Comparison of ENCODE assay signal across 8 cellular contexts in the genomic region with DNA sequence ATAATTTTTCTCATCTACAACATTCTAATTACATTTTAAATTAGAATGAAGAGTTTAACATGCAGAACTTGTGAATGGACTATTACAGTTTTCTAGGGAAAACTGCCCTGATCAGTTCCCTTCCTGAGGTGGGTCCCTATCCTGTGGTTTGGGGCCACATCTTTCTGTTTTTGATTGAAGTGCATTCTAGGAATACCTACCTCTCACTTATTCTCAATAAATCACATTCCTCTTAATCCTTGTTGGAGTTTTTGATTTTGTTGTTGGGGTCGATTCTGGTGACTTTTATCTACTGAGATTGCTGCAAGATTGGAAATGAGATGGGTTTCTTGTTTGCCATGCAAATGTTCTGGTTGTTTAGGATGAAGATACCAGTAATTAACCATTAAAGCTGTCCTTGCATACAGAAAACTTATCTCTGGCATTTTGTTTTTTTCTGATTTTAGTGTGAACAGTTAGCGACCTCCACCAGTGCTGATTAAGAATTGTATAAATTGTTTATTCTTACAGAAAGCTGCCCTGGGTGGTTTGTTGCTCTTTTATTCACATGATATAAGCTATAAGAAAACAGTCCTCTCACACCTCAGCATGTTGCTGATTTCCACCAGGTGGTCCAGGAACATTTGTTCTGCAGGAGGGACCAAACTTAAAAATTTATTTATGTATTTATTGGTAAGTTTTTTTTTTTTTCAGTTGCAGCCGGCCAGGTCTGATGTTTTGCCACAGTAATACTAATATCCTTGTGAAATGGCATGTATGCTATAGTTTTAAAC.
A peak's percentile ranks its signal among the peaks of the same experiment; 100 is the strongest.
DNase-seq lines count a peak whose midpoint lies in the region; ATAC-seq and TF ChIP-seq lines count a peak whose summit lies in the region.

No MANE protein-coding gene starts in this region.

- H3K27me3 Mint-ChIP-seq in GM23338 (ENCODE audit: insufficient read depth, low read depth, poor library complexity): peaks cover 29% of the 10 kb centered on the region

- peaks cover 6% of the 10 kb centered on the region; the same call in 1 of the 2 replicates for H4K20me1 ChIP-seq in GM23338 (replicated peaks; ENCODE audit: insufficient read depth)
- peaks cover 55% of the 10 kb centered on the region for H4K20me1 ChIP-seq in PC-9 (ENCODE audit: insufficient read depth)

- WGBS in esophagus squamous epithelium, 2 donors: 20 to 27% methylated on average over 3 of the region's 3 CpGs
- 49 to 63% methylated on average over 3 of the region's 3 CpGs for WGBS in sigmoid colon, 2 donors

- ATAC-seq in GM23338: no peak
- no peak for ATAC-seq in HG02852 (IDR thresholded peaks at IDR 0.05; ENCODE audit: unreplicated experiment)
- no peak for ATAC-seq in HG03571 (IDR thresholded peaks at IDR 0.05; ENCODE audit: unreplicated experiment)

- TF ChIP-seq EP300 in sigmoid colon (IDR thresholded peaks at IDR 0.05): no peak

- POLR2A ChIA-PET in PC-9 (lab: Charles Lee; ENCODE audit: unreplicated experiment): interaction anchor here (0.5 to 0.7 kb wide), 4 partner anchors 16 to 254 kb away, joined by 3 to 24 read pairs (median 11); no protein-coding TSS in a partner anchor

- peaks cover 44% of the 10 kb centered on the region for H3K4me1 Mint-ChIP-seq in GM23338

- H3K4me3 Mint-ChIP-seq in GM23338: peak overlapping the region; percentile 66; the same call in 2 of the 3 replicates

- TF ChIP-seq POLR2A in esophagus squamous epithelium (IDR thresholded peaks at IDR 0.05) (no peak), sigmoid colon (IDR thresholded peaks at IDR 0.05) (no peak)

- DNase-seq in GM23338 (ENCODE audit: low spot score): no peak
- DNase-seq in PC-9: no peak
- DNase-seq in esophagus squamous epithelium (lab: John Stamatoyannopoulos, UW): no peak
- DNase-seq in sigmoid colon: no peak
- no peak for DNase-seq in NCI-H1092 (lab: John Stamatoyannopoulos, UW)
- DNase-seq in NCI-H2227 treated with DMSO at 0.1 percent for 48 hours (lab: John Stamatoyannopoulos, UW): no peak

- H3K27ac ChIP-seq in GM23338 (ENCODE audit: low read depth) (no peak overlapping the region), PC-9 (peak overlapping the region; percentile 84), esophagus squamous epithelium (peak overlapping the region; percentile 93 to 97 (median 94)), sigmoid colon (peak overlapping the region; percentile 86 to 99 (median 88))

- peak overlapping the region; percentile 76; the same call in 1 of the 2 replicates for H3K4me3 ChIP-seq in GM23338
- H3K4me3 ChIP-seq in PC-9: peak overlapping the region; percentile 75; the same call in 1 of the 2 replicates
- H3K4me3 ChIP-seq in esophagus squamous epithelium: peak overlapping the region; percentile 44 to 80 (median 58)
- H3K4me3 ChIP-seq in sigmoid colon: peak overlapping the region; percentile 36 to 60 (median 59)

- CTCF ChIA-PET in PC-9 (lab: Charles Lee): interaction anchor here (0.7 kb wide), 2 partner anchors 84 to 803 kb away, joined by 5 read pairs; no protein-coding TSS in a partner anchor

- BruUV-seq in PC-9 (replicated peaks; lab: Mats Ljungman, UMichigan): no TSS peak

- H3K9me2 ChIP-seq in GM23338 (ENCODE audit: insufficient read depth): no peaks in the 10 kb centered on the region
- H3K9me2 ChIP-seq in PC-9 (ENCODE audit: insufficient read depth): no peaks in the 10 kb centered on the region

- H3K9me3 ChIP-seq in PC-9 (ENCODE audit: insufficient read depth, low read depth) (no peaks in the 10 kb centered on the region), esophagus squamous epithelium (no peaks in the 10 kb centered on the region), sigmoid colon (no peaks in the 10 kb centered on the region)

- H3F3A ChIP-seq in GM23338 (replicated peaks; ENCODE audit: low read depth) (no peaks in the 10 kb centered on the region; the same call in 1 of the 2 replicates), PC-9 (ENCODE audit: insufficient read depth, low read depth) (peaks cover 79% of the 10 kb centered on the region)

- no peak overlapping the region for H3K27ac Mint-ChIP-seq in GM23338

- H3K4me1 ChIP-seq in GM23338 (ENCODE audit: insufficient read depth) (peaks cover 36% of the 10 kb centered on the region), PC-9 (replicated peaks; ENCODE audit: insufficient read depth) (peaks cover 45% of the 10 kb centered on the region), esophagus squamous epithelium (peaks cover 21 to 92% (median 26%) of the 10 kb centered on the region in 3 donors), sigmoid colon (peaks cover 0 to 93% (median 72%) of the 10 kb centered on the region in 4 donors)

- H3K36me3 ChIP-seq in GM23338 (ENCODE audit: insufficient read depth) (no peaks in the 10 kb centered on the region), PC-9 (ENCODE audit: low read depth) (peaks cover 21% of the 10 kb centered on the region), esophagus squamous epithelium (peaks cover 0 to 15% (median 0%) of the 10 kb centered on the region in 3 donors), sigmoid colon (peaks cover 0 to 8% (median 0%) of the 10 kb centered on the region in 4 donors)

- H3K79me2 ChIP-seq in GM23338 (replicated peaks; ENCODE audit: insufficient read depth) (no peaks in the 10 kb centered on the region), PC-9 (ENCODE audit: low read depth) (peaks cover 95% of the 10 kb centered on the region)

- no peak overlapping the region for H2AFZ ChIP-seq in GM23338
- no peak overlapping the region for H2AFZ ChIP-seq in PC-9

- H3K36me3 Mint-ChIP-seq in GM23338 (ENCODE audit: low read depth): no peaks in the 10 kb centered on the region

- peak overlapping the region; percentile 93 for H3K4me2 ChIP-seq in GM23338
- H3K4me2 ChIP-seq in PC-9: peak overlapping the region; percentile 93

- H3K9me3 Mint-ChIP-seq in GM23338: no peaks in the 10 kb centered on the region

- H3K27me3 ChIP-seq in GM23338 (ENCODE audit: insufficient read depth) (peaks cover 55% of the 10 kb centered on the region), PC-9 (ENCODE audit: insufficient read depth, low read depth) (no peaks in the 10 kb centered on the region), esophagus squamous epithelium (no peaks in the 10 kb centered on the region), sigmoid colon (no peaks in the 10 kb centered on the region)

- intact Hi-C loops in PC-9 (cut with micrococcal nuclease; ENCODE audit: unreplicated experiment) (no loop called here), esophagus squamous epithelium (cut with DNase I) (no loop called here), sigmoid colon (cut with DNase I) (loop anchor here (5.0 kb wide), 2 partner anchors 35 to 40 kb away; no protein-coding TSS in a partner anchor)

- no peak for TF ChIP-seq CTCF in GM23338 (conservative IDR thresholded peaks at IDR 0.05; ENCODE audit: low read depth in 2 of 2)
- TF ChIP-seq CTCF in PC-9 (conservative IDR thresholded peaks at IDR 0.05): no peak
- no peak for TF ChIP-seq CTCF in esophagus squamous epithelium (IDR thresholded peaks at IDR 0.05)
- no peak for TF ChIP-seq CTCF in sigmoid colon (IDR thresholded peaks at IDR 0.05)

TF ChIP-seq in GM23338, 12 proteins besides CTCF, POLR2A, EP300 and RAD21:
- TF ChIP-seq NANOG (IDR thresholded peaks at IDR 0.05; ENCODE audit: borderline replicate concordance) (no peak), STAT1 (IDR thresholded peaks at IDR 0.05; ENCODE audit: unreplicated experiment) (no peak), EZH2phosphoT487 (IDR thresholded peaks at IDR 0.05; ENCODE audit: unreplicated experiment) (no peak), ZNF331 (CRISPR knock-in tag; IDR thresholded peaks at IDR 0.05; ENCODE audit: low read depth) (no peak)
